14 cellular contexts compared by ENCODE assay signal in genomic region chr7:73528204-73528603, GRCh38. TPM values are rescaled to one million over a fixed set of nuclear protein-coding genes. Genes with fewer than 3 reads are reported as not detected.
A peak's percentile ranks its signal among the peaks of the same experiment; 100 is the strongest.
DNase-seq lines count a peak whose midpoint lies in the region; ATAC-seq, FAIRE-seq and TF ChIP-seq lines count a peak whose summit lies in the region.
"Had no signal": no experiment of that assay in that cellular context is flagged by ENCODE, and none has a peak within 500 bp of the region (broad histone marks: within the 10 kb centered on the region; RNA-seq: fewer than 3 reads in every experiment).

No MANE protein-coding gene starts in this region.

- H2AFZ ChIP-seq in HepG2 (ENCODE audit: low read length) = no peak overlapping the region

- H3K36me3 ChIP-seq in HepG2 (replicated peaks in 1 of 2; ENCODE audit: control insufficient read depth in 1 of 2, insufficient read depth in 2 of 2, low read length in 2 of 2) = no peaks in the 10 kb centered on the region
- no peaks in the 10 kb centered on the region for H3K36me3 ChIP-seq in right lobe of liver
- H3K36me3 ChIP-seq: thoracic aorta had no signal

- intact Hi-C loops in HepG2 (cut with micrococcal nuclease; ENCODE audit: unreplicated experiment) = no loop called here
- intact Hi-C loops in right lobe of liver (cut with DNase I) = no loop called here

- no peak overlapping the region for H3K9ac ChIP-seq in HepG2 (ENCODE audit: insufficient read depth, low read depth, low read length)
- H3K9ac ChIP-seq: KMS-11 had no signal

- no peak overlapping the region for H3K4me3 Mint-ChIP-seq in type B pancreatic cell

- DNase-seq in HepG2 (ENCODE audit: low spot score) (no peak), right lobe of liver (no peak), RWPE1 (ENCODE audit: low spot score) (no peak), epithelial cell of esophagus (ENCODE audit: low read depth) (peak; percentile 29), type B pancreatic cell (ENCODE audit: extremely low spot score, unreplicated experiment) (no peak), nucleus accumbens (lab: John Stamatoyannopoulos, UW) (no peak), SIG-M5 treated with dmso at 0.1 percent for 504 hours (lab: John Stamatoyannopoulos, UW; ENCODE audit: unreplicated experiment) (no peak)
- DNase-seq: naive B cell, NCI-H187 treated with DMSO at 0.1 percent for 48 hours, OCI-M1 had no signal

- CTCF ChIA-PET in HepG2 (lab: Yijun Ruan, JAX; ENCODE audit: low intra/inter-chr PET ratio, low total read pairs) (no interaction called here), RWPE1 (lab: Yijun Ruan, JAX) (no interaction called here)

- POLR2A ChIA-PET in HepG2 (lab: Yijun Ruan, JAX) = interaction anchor here (1.0 kb wide), 1 partner anchor 14 kb away, joined by 4 read pairs; no protein-coding TSS in a partner anchor
- POLR2A ChIA-PET in RWPE1 (lab: Yijun Ruan, JAX; ENCODE audit: low non-redundant PET) = interaction anchor here (0.7 kb wide), 1 partner anchor 88 kb away, joined by 14 read pairs; no protein-coding TSS in a partner anchor

- no peak for FAIRE-seq in HepG2 (lab: Jason Lieb, UNC)

- no peak for TF ChIP-seq POLR2A in HepG2 (IDR thresholded peaks at IDR 0.05; ENCODE audit: insufficient read depth in 1 of 2, low read depth in 2 of 2, low read length in 2 of 2)
- TF ChIP-seq POLR2A in right lobe of liver (IDR thresholded peaks at IDR 0.05) = no peak

- no peaks in the 10 kb centered on the region for H3K27me3 Mint-ChIP-seq in type B pancreatic cell
- H3K27me3 Mint-ChIP-seq: naive B cell had no signal

- no TSS peak for BruUV-seq in HepG2 (replicated peaks; lab: Mats Ljungman, UMichigan)

- H3K27me3 ChIP-seq in HepG2 (ENCODE audit: control insufficient read depth in 1 of 2, insufficient read depth in 2 of 2, low read length in 2 of 2) (no peaks in the 10 kb centered on the region), right lobe of liver (no peaks in the 10 kb centered on the region)
- H3K27me3 ChIP-seq: gastroesophageal sphincter had no signal

- H4K20me1 ChIP-seq in HepG2 (ENCODE audit: insufficient read depth, low read length) = no peaks in the 10 kb centered on the region

- in situ Hi-C loops in HepG2 (cut with HindIII; ENCODE audit: extremely low pct_ligation_motif_present, low pct_unique_long_range_greater_than_20kb) = no loop called here

- H3K4me3 ChIP-seq in HepG2 (replicated peaks in 1 of 3; ENCODE audit: insufficient read depth in 1 of 3, low read depth in 2 of 3, low read length in 3 of 3) (no peak overlapping the region), right lobe of liver (no peak overlapping the region), epithelial cell of esophagus (ENCODE audit: low read length) (no peak overlapping the region)
- H3K4me3 ChIP-seq: gastroesophageal sphincter, thoracic aorta had no signal

- H3K36me3 Mint-ChIP-seq in type B pancreatic cell = peaks cover 4% of the 10 kb centered on the region
- H3K36me3 Mint-ChIP-seq: naive B cell had no signal

- H3K4me1 ChIP-seq in HepG2 (ENCODE audit: insufficient read depth, low read length) (peaks cover 13% of the 10 kb centered on the region), right lobe of liver (peaks cover 0 to 1% (median 0%) of the 10 kb centered on the region in 4 donors)

- peaks cover 4% of the 10 kb centered on the region for H3K4me1 Mint-ChIP-seq in type B pancreatic cell (ENCODE audit: unreplicated experiment)

- H3K9me3 ChIP-seq in HepG2 (ENCODE audit: low read length) = no peaks in the 10 kb centered on the region
- no peaks in the 10 kb centered on the region for H3K9me3 ChIP-seq in right lobe of liver
- H3K9me3 ChIP-seq: gastroesophageal sphincter, thoracic aorta had no signal

- no peak overlapping the region; the same call in 1 of the 2 replicates for H3K4me2 ChIP-seq in HepG2 (ENCODE audit: low read depth, low read length)
- H3K4me2 ChIP-seq: KMS-11 had no signal

- no peaks in the 10 kb centered on the region for H3K9me3 Mint-ChIP-seq in type B pancreatic cell
- H3K9me3 Mint-ChIP-seq: naive B cell had no signal

- H3K27ac Mint-ChIP-seq in type B pancreatic cell = peak overlapping the region; percentile 2

- TF ChIP-seq CTCF in HepG2 (CRISPR knock-in tag; IDR thresholded peaks at IDR 0.05) (no peak), right lobe of liver (IDR thresholded peaks at IDR 0.05) (no peak), RWPE1 (conservative IDR thresholded peaks at IDR 0.05; ENCODE audit: low read depth) (no peak), epithelial cell of esophagus (IDR thresholded peaks at IDR 0.05; ENCODE audit: insufficient read depth, low read depth, low read length, missing control alignments) (no peak), type B pancreatic cell (conservative IDR thresholded peaks at IDR 0.05) (no peak)

- H3K27ac ChIP-seq in HepG2 (ENCODE audit: extremely low read length, insufficient read depth, low read length) = peak overlapping the region; percentile 23
- no peak overlapping the region for H3K27ac ChIP-seq in right lobe of liver
- peak overlapping the region; percentile 32; the same call in 1 of the 2 replicates for H3K27ac ChIP-seq in RWPE1
- H3K27ac ChIP-seq: gastroesophageal sphincter, KMS-11, thoracic aorta had no signal

- H3K79me2 ChIP-seq in HepG2 (ENCODE audit: insufficient read depth, low read length) = no peaks in the 10 kb centered on the region

- WGBS in HepG2 (ENCODE audit: low lambda C conversion rate) = 53% methylated on average over 5 of the region's 5 CpGs
- 71% methylated on average over 5 of the region's 5 CpGs for whole genome bisulfite sequencing in right lobe of liver (ENCODE audit: insufficient coverage, low coverage, low lambda C conversion rate, missing lambda C conversion rate)

- no peak for TF ChIP-seq RAD21 in HepG2 (CRISPR knock-in tag; IDR thresholded peaks at IDR 0.05)

- TF ChIP-seq EP300 in HepG2 (IDR thresholded peaks at IDR 0.05; ENCODE audit: low read depth in 2 of 2, low read length in 2 of 2) (no peak), HepG2 (CRISPR knock-in tag; IDR thresholded peaks at IDR 0.05; ENCODE audit: borderline replicate concordance) (no peak)

- peak; percentile 44; the same call in 1 of the 3 replicates for ATAC-seq in HepG2
- no peak for ATAC-seq in right lobe of liver
- no peak for ATAC-seq in HG03280 (IDR thresholded peaks at IDR 0.05; ENCODE audit: unreplicated experiment)
- ATAC-seq: gastroesophageal sphincter had no signal

RNA-seq across cellular contexts. Expression of gene BAZ1B, which starts 6.1 kb away (rescaled TPM):
- total RNA-seq in HepG2 (2016; rRNA removed; fragmentation: Illumina TruSeq; extraction: Trizol) = 69.4 and 93.4 TPM in 2 replicates
- 29.9 and 35.0 TPM in 2 replicates for total RNA-seq in HepG2 (2016; cell fraction: cytosol; rRNA removed; fragmentation: Illumina TruSeq; extraction: Trizol; ENCODE audit: low read depth)
- total RNA-seq in HepG2 (2016; cell fraction: insoluble cytoplasmic fraction; rRNA removed; fragmentation: Illumina TruSeq; extraction: Trizol) = 68.0 and 83.9 TPM in 2 replicates
- total RNA-seq in HepG2 (2016; cell fraction: membrane; rRNA removed; fragmentation: Illumina TruSeq; extraction: Trizol) = 26.8 and 29.8 TPM in 2 replicates
- total RNA-seq in HepG2 (2016; cell fraction: nucleus; rRNA removed; fragmentation: Illumina TruSeq; extraction: Trizol) = 55.8 and 62.8 TPM in 2 replicates
- 16.0 and 18.6 TPM in 2 replicates for polyA plus RNA-seq in HepG2 (2011; rRNA removed)
- 11.7 and 16.5 TPM in 2 replicates for polyA plus RNA-seq in HepG2 (2011; cell fraction: cytosol; rRNA removed)
- polyA plus RNA-seq in HepG2 (2011; cell fraction: nucleus; rRNA removed) = 12.5 and 14.6 TPM in 2 replicates
- 30.4 and 30.5 TPM in 2 replicates for polyA plus RNA-seq in HepG2 (2012)
- polyA plus RNA-seq in HepG2 (2016; cell fraction: cytosol; fragmentation: Illumina TruSeq; extraction: Trizol; ENCODE audit: low read depth) = 2.1 and 2.4 TPM in 2 replicates
- 54.0 and 59.8 TPM in 2 replicates for polyA plus RNA-seq in HepG2 (2016; cell fraction: insoluble cytoplasmic fraction; fragmentation: Illumina TruSeq; extraction: Trizol; ENCODE audit: low read depth)
- polyA plus RNA-seq in HepG2 (2016; cell fraction: membrane; fragmentation: Illumina TruSeq; extraction: Trizol; ENCODE audit: low read depth) = 6.2 and 7.3 TPM in 2 replicates
- 62.5 and 70.0 TPM in 2 replicates for polyA plus RNA-seq in HepG2 (2016; cell fraction: nucleus; fragmentation: Illumina TruSeq; extraction: Trizol; ENCODE audit: insufficient read depth, low read depth)
- 27.5 and 49.4 TPM in 2 replicates for polyA minus RNA-seq in HepG2 (2011; rRNA and poly(A)+ RNA removed; ENCODE audit: low replicate concordance)
- 27.1 and 30.7 TPM in 2 replicates for polyA minus RNA-seq in HepG2 (2011; cell fraction: cytosol; rRNA and poly(A)+ RNA removed)
- 31.3 and 44.1 TPM in 2 replicates for polyA minus RNA-seq in HepG2 (2011; cell fraction: nucleus; rRNA and poly(A)+ RNA removed)
- total RNA-seq in right lobe of liver = 10 to 100 TPM; 19.3 to 26.2 (median 25.0) TPM
- total RNA-seq in type B pancreatic cell (ENCODE audit: low replicate concordance) = 68.0 and 86.8 TPM in 2 replicates

RNA-seq across cellular contexts. Expression of gene BCL7B, which starts 29.3 kb away (rescaled TPM):
- total RNA-seq in HepG2 (2016; rRNA removed; fragmentation: Illumina TruSeq; extraction: Trizol) (22.1 and 24.3 TPM in 2 replicates), right lobe of liver (10 to 100 TPM; 19.3 to 45.6 (median 21.3) TPM), type B pancreatic cell (ENCODE audit: low replicate concordance) (32.8 and 37.7 TPM in 2 replicates)
- 46.0 and 47.6 TPM in 2 replicates for total RNA-seq in HepG2 (2016; cell fraction: cytosol; rRNA removed; fragmentation: Illumina TruSeq; extraction: Trizol; ENCODE audit: low read depth)
- 17.6 and 24.7 TPM in 2 replicates for total RNA-seq in HepG2 (2016; cell fraction: insoluble cytoplasmic fraction; rRNA removed; fragmentation: Illumina TruSeq; extraction: Trizol)
- 71.6 and 76.1 TPM in 2 replicates for total RNA-seq in HepG2 (2016; cell fraction: membrane; rRNA removed; fragmentation: Illumina TruSeq; extraction: Trizol)
- 13.2 and 14.6 TPM in 2 replicates for total RNA-seq in HepG2 (2016; cell fraction: nucleus; rRNA removed; fragmentation: Illumina TruSeq; extraction: Trizol)
- polyA plus RNA-seq in HepG2 (2011; rRNA removed) = 38.2 and 38.3 TPM in 2 replicates
- 26.3 and 36.9 TPM in 2 replicates for polyA plus RNA-seq in HepG2 (2011; cell fraction: cytosol; rRNA removed)
- polyA plus RNA-seq in HepG2 (2011; cell fraction: nucleus; rRNA removed) = 18.9 and 21.3 TPM in 2 replicates
- 17.2 and 21.1 TPM in 2 replicates for polyA plus RNA-seq in HepG2 (2012)
- 67.1 and 73.8 TPM in 2 replicates for polyA plus RNA-seq in HepG2 (2016; cell fraction: cytosol; fragmentation: Illumina TruSeq; extraction: Trizol; ENCODE audit: low read depth)
- polyA plus RNA-seq in HepG2 (2016; cell fraction: insoluble cytoplasmic fraction; fragmentation: Illumina TruSeq; extraction: Trizol; ENCODE audit: low read depth) = 26.5 and 34.4 TPM in 2 replicates
- polyA plus RNA-seq in HepG2 (2016; cell fraction: membrane; fragmentation: Illumina TruSeq; extraction: Trizol; ENCODE audit: low read depth) = 87.1 and 87.3 TPM in 2 replicates
- 31.2 and 33.1 TPM in 2 replicates for polyA plus RNA-seq in HepG2 (2016; cell fraction: nucleus; fragmentation: Illumina TruSeq; extraction: Trizol; ENCODE audit: insufficient read depth, low read depth)
- polyA minus RNA-seq in HepG2 (2011; rRNA and poly(A)+ RNA removed; ENCODE audit: low replicate concordance) = 47.1 and 98.7 TPM in 2 replicates
- polyA minus RNA-seq in HepG2 (2011; cell fraction: cytosol; rRNA and poly(A)+ RNA removed) = 17.2 and 21.1 TPM in 2 replicates
- 13.4 and 13.7 TPM in 2 replicates for polyA minus RNA-seq in HepG2 (2011; cell fraction: nucleus; rRNA and poly(A)+ RNA removed)

RNA-seq across cellular contexts. Expression of gene TBL2, which starts 50.2 kb away (rescaled TPM):
- total RNA-seq in HepG2 (2016; rRNA removed; fragmentation: Illumina TruSeq; extraction: Trizol) = 17.7 and 47.2 TPM in 2 replicates
- total RNA-seq in HepG2 (2016; cell fraction: cytosol; rRNA removed; fragmentation: Illumina TruSeq; extraction: Trizol; ENCODE audit: low read depth) = 15.6 and 16.0 TPM in 2 replicates
- total RNA-seq in HepG2 (2016; cell fraction: insoluble cytoplasmic fraction; rRNA removed; fragmentation: Illumina TruSeq; extraction: Trizol) = 18.0 and 45.6 TPM in 2 replicates
- 19.6 and 21.4 TPM in 2 replicates for total RNA-seq in HepG2 (2016; cell fraction: membrane; rRNA removed; fragmentation: Illumina TruSeq; extraction: Trizol)
- total RNA-seq in HepG2 (2016; cell fraction: nucleus; rRNA removed; fragmentation: Illumina TruSeq; extraction: Trizol) = 39.7 and 53.4 TPM in 2 replicates
- polyA plus RNA-seq in HepG2 (2011; rRNA removed) = 43.4 and 51.8 TPM in 2 replicates
- polyA plus RNA-seq in HepG2 (2011; cell fraction: cytosol; rRNA removed) = 34.9 and 60.3 TPM in 2 replicates
- 48.6 and 49.4 TPM in 2 replicates for polyA plus RNA-seq in HepG2 (2011; cell fraction: nucleus; rRNA removed)
- 20.5 and 28.9 TPM in 2 replicates for polyA plus RNA-seq in HepG2 (2012)
- polyA plus RNA-seq in HepG2 (2016; cell fraction: cytosol; fragmentation: Illumina TruSeq; extraction: Trizol; ENCODE audit: low read depth) = 5.7 and 6.6 TPM in 2 replicates
- 12.8 and 15.1 TPM in 2 replicates for polyA plus RNA-seq in HepG2 (2016; cell fraction: insoluble cytoplasmic fraction; fragmentation: Illumina TruSeq; extraction: Trizol; ENCODE audit: low read depth)
- polyA plus RNA-seq in HepG2 (2016; cell fraction: membrane; fragmentation: Illumina TruSeq; extraction: Trizol; ENCODE audit: low read depth) = 8.4 and 11.1 TPM in 2 replicates
- polyA plus RNA-seq in HepG2 (2016; cell fraction: nucleus; fragmentation: Illumina TruSeq; extraction: Trizol; ENCODE audit: insufficient read depth, low read depth) = 59.0 and 65.3 TPM in 2 replicates
- polyA minus RNA-seq in HepG2 (2011; rRNA and poly(A)+ RNA removed; ENCODE audit: low replicate concordance) = 93.7 and 149 TPM in 2 replicates
- polyA minus RNA-seq in HepG2 (2011; cell fraction: cytosol; rRNA and poly(A)+ RNA removed) = 63.0 and 87.1 TPM in 2 replicates
- polyA minus RNA-seq in HepG2 (2011; cell fraction: nucleus; rRNA and poly(A)+ RNA removed) = 28.2 and 35.2 TPM in 2 replicates
- 10 to 100 TPM; 12.3 to 31.1 (median 16.6) TPM for total RNA-seq in right lobe of liver
- total RNA-seq in type B pancreatic cell (ENCODE audit: low replicate concordance) = 45.9 and 55.8 TPM in 2 replicates

Comparison
In these comparisons a context has a peak if more than half of its experiments do, and no peak if none do; other contexts are left out.
1. H3K27ac ChIP-seq: peak in HepG2 (single experiment) and RWPE1 (single experiment); none in right lobe of liver (0 of 3).